In the genomic region with DNA sequence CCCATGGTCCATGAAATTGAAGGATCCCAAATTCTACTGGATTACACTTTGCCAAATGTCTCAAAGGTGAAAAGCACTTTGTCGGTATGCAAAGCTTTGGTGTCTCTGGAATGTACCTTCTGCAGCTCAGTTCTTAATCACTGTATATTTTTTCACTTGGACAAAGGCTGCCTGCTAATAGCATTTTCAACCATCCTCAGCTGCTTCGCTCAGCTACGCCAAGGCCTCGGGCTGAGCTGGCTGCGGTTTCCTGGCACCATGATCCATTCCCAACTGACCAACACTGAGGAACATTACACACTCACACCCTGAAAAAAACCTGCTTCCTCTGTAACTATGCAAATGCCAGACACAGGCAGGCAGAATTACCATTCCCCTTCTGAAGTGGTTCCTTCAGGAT, we compare ENCODE assay signal across 16 cellular contexts.
A peak's percentile ranks its signal among the peaks of the same experiment; 100 is the strongest.
DNase-seq lines count a peak whose midpoint lies in the region; ATAC-seq and TF ChIP-seq lines count a peak whose summit lies in the region.
"Had no signal": no experiment of that assay in that cellular context is flagged by ENCODE, and none has a peak within 500 bp of the region (broad histone marks: within the 10 kb centered on the region; RNA-seq: fewer than 3 reads in every experiment).

No MANE protein-coding gene starts in this region.

- H3K27ac Mint-ChIP-seq in neural progenitor cell: no peak overlapping the region
- H3K27ac Mint-ChIP-seq: CD4-positive, alpha-beta T cell; progenitor cell of endocrine pancreas had no signal

- H3K9me3 Mint-ChIP-seq in neural progenitor cell: no peaks in the 10 kb centered on the region
- H3K9me3 Mint-ChIP-seq: CD4-positive, alpha-beta T cell had no signal

- peaks cover 7% of the 10 kb centered on the region for H3K27me3 Mint-ChIP-seq in neural progenitor cell (ENCODE audit: insufficient read depth, low read depth)

- no peaks in the 10 kb centered on the region for H3K36me3 Mint-ChIP-seq in neural progenitor cell

- no peak for TF ChIP-seq POLR2A in gastroesophageal sphincter (IDR thresholded peaks at IDR 0.05)

- H2AFZ ChIP-seq in neural progenitor cell (replicated peaks): peak overlapping the region; percentile 40

- no peak overlapping the region for H3K4me3 Mint-ChIP-seq in neural progenitor cell
- H3K4me3 Mint-ChIP-seq: CD4-positive, alpha-beta T cell had no signal

- peaks cover 22% of the 10 kb centered on the region for H3K4me1 Mint-ChIP-seq in neural progenitor cell

- H3K4me3 ChIP-seq in BJ (ENCODE audit: low read depth, low read length) (no peak overlapping the region), neural progenitor cell (no peak overlapping the region), gastroesophageal sphincter (no peak overlapping the region)
- H3K4me3 ChIP-seq: upper lobe of left lung had no signal

- ATAC-seq in esophagus mucosa (peak; percentile 12), gastroesophageal sphincter (no peak)
- ATAC-seq: Panc1 had no signal

- H3F3A ChIP-seq in neural progenitor cell (ENCODE audit: low read depth): no peaks in the 10 kb centered on the region

- peak; percentile 12 for DNase-seq in BJ (ENCODE audit: low read depth)
- peak; percentile 12 for DNase-seq in NCI-H526 treated with DMSO at 0.1 percent for 48 hours (lab: John Stamatoyannopoulos, UW)
- DNase-seq in neural progenitor cell (ENCODE audit: low spot score): no peak
- DNase-seq in LoVo (ENCODE audit: low spot score): no peak
- DNase-seq in stimulated activated CD4-positive, alpha-beta T cell treated with anti-CD3 and anti-CD28 coated beads, Interleukin-15, amount 100 ng/mL, for 24 hours: no peak
- no peak for DNase-seq in NCI-H2227 (lab: John Stamatoyannopoulos, UW; ENCODE audit: unreplicated experiment)
- DNase-seq: activated CD8-positive, alpha-beta memory T cell treated with anti-CD3 and anti-CD28 coated beads, Interleukin-2, amount 50 U/mL, for 4 hours; aorta; CD4-positive, alpha-beta T cell; H7; Karpas-422; upper lobe of left lung had no signal

- no peaks in the 10 kb centered on the region for H3K27me3 ChIP-seq in BJ (ENCODE audit: control insufficient read depth, insufficient read depth, low read length)
- H3K27me3 ChIP-seq in neural progenitor cell: no peaks in the 10 kb centered on the region
- no peaks in the 10 kb centered on the region for H3K27me3 ChIP-seq in gastroesophageal sphincter
- H3K27me3 ChIP-seq: upper lobe of left lung had no signal

- no peaks in the 10 kb centered on the region for H3K79me2 ChIP-seq in neural progenitor cell (ENCODE audit: low read depth)

- 27% methylated on average over 3 of the region's 5 CpGs; no CpG with 5 or more reads in 1 of the 2 donors for WGBS in gastroesophageal sphincter (ENCODE audit: low coverage in 1 of 2), 2 donors

- no peak for TF ChIP-seq CTCF in BJ (IDR thresholded peaks at IDR 0.05; ENCODE audit: insufficient read depth, low read depth, low read length)
- no peak for TF ChIP-seq CTCF in neural progenitor cell (IDR thresholded peaks at IDR 0.05)
- TF ChIP-seq CTCF in gastroesophageal sphincter (IDR thresholded peaks at IDR 0.05): no peak

- H3K4me1 ChIP-seq in neural progenitor cell: peaks cover 21% of the 10 kb centered on the region
- H3K4me1 ChIP-seq in gastroesophageal sphincter: peaks cover 0 to 33% (median 0%) of the 10 kb centered on the region in 3 donors
- H3K4me1 ChIP-seq: upper lobe of left lung had no signal

- H3K36me3 ChIP-seq in BJ (ENCODE audit: control insufficient read depth, insufficient read depth, low read length) (no peaks in the 10 kb centered on the region), neural progenitor cell (no peaks in the 10 kb centered on the region), gastroesophageal sphincter (no peaks in the 10 kb centered on the region)
- H3K36me3 ChIP-seq: upper lobe of left lung had no signal

- H3K9ac ChIP-seq in neural progenitor cell: no peak overlapping the region

- CTCF ChIA-PET in BJ (lab: Yijun Ruan, JAX): interaction anchor here (1.0 to 1.5 kb wide), 3 partner anchors 9 to 44 kb away, joined by 3 to 6 read pairs (median 3); no protein-coding TSS in a partner anchor

- H3K4me2 ChIP-seq in neural progenitor cell: no peak overlapping the region

- no peaks in the 10 kb centered on the region for H4K20me1 ChIP-seq in neural progenitor cell (ENCODE audit: low read depth)

- H3K27ac ChIP-seq in neural progenitor cell: no peak overlapping the region
- H3K27ac ChIP-seq in gastroesophageal sphincter: peak overlapping the region in 2 of 4 donors; percentile 8 to 20
- H3K27ac ChIP-seq: upper lobe of left lung had no signal

- POLR2A ChIA-PET in BJ (lab: Charles Lee): interaction anchor here (0.6 to 0.7 kb wide), 2 partner anchors 48 to 124 kb away, joined by 3 read pairs; no protein-coding TSS in a partner anchor

- H3K9me3 ChIP-seq in neural progenitor cell (ENCODE audit: low read depth) (no peaks in the 10 kb centered on the region), gastroesophageal sphincter (no peaks in the 10 kb centered on the region)
- H3K9me3 ChIP-seq: upper lobe of left lung had no signal

- no peak for TF ChIP-seq EP300 in gastroesophageal sphincter (IDR thresholded peaks at IDR 0.05)

Comparison
In these comparisons a context has a peak if more than half of its experiments do, and no peak if none do; other contexts are left out.
1. DNase-seq: peak in BJ (single experiment) and NCI-H526 treated with DMSO at 0.1 percent for 48 hours (single experiment); none in neural progenitor cell (single experiment), LoVo (single experiment), stimulated activated CD4-positive, alpha-beta T cell treated with anti-CD3 and anti-CD28 coated beads, Interleukin-15, amount 100 ng/mL, for 24 hours (single experiment) and NCI-H2227 (single experiment).